Comparison of ENCODE assay signal across 8 cellular contexts in the genomic region with DNA sequence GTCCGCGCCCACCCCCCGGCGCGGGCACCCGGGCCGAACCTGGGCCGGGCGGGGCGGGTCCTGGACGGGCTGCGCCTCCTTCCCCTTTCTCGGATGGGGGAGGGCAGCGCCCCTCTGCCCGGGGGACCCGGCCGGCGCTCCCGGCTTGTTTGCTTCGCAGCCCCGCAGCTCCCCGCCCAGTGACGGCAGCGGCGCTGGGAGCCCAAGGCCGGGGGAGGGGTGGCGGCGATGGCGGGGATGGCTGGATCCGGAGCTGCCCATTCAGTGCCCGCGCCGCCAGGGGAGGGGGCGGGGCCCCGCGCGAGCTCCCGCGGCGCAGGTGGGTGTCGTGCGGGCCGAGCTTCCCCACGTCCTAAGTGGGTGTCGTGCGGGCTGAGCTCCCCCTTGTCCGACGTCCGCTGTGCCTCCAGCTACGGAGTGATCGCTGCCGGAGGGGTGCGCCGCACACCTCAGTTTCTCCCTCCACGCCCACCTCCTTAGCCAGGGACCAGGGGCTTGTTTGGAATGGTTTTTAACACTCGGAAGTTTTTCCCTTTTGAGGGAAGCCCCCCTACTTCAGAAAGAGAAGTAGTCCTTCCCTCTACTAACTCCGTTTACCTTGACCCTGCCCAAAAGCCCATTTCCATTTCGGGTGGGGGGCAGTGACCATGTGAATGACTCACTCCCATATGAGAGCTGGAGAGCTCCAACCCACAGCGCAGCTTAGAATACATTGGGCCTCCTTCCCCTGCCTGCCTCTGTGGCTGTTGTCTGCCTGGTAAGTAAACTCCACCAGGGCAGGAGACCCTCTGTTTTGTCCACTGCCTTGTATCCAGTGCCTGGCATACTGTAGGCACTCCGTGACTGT. TPM values are rescaled to one million over a fixed set of nuclear protein-coding genes. Genes with fewer than 3 reads are reported as not detected.
A peak's percentile ranks its signal among the peaks of the same experiment; 100 is the strongest.
DNase-seq lines count a peak whose midpoint lies in the region; ATAC-seq and TF ChIP-seq lines count a peak whose summit lies in the region.

No MANE protein-coding gene starts in this region.

- no peaks in the 10 kb centered on the region for H3K9me3 ChIP-seq in thyroid gland

- H3K27ac Mint-ChIP-seq in neural crest cell (ENCODE audit: unreplicated experiment) = peak overlapping the region; percentile 86

- DNase-seq in COLO829 (ENCODE audit: low spot score) (peak; percentile 36), H7 (peak; percentile 94), OCI-M1 (lab: John Stamatoyannopoulos, UW) (peak; percentile 55), activated gamma-delta T cell (lab: John Stamatoyannopoulos, UW) (peak; percentile 46), fibroblast of villous mesenchyme (ENCODE audit: low read depth) (peak; percentile 60), neural crest cell (ENCODE audit: low read depth, low spot score) (peak; percentile 37), thyroid gland (peak; percentile 68 to 70)

- TF ChIP-seq CTCF in fibroblast of villous mesenchyme (IDR thresholded peaks at IDR 0.05; ENCODE audit: insufficient read depth, low read depth, low read length) (no peak), neural crest cell (conservative IDR thresholded peaks at IDR 0.05) (no peak), thyroid gland (IDR thresholded peaks at IDR 0.05) (no peak)

- H3K27ac ChIP-seq in thyroid gland = peak overlapping the region; percentile 39 to 84 (median 60)

- no peak for ATAC-seq in GM18909 (IDR thresholded peaks at IDR 0.05; ENCODE audit: poor library complexity, unreplicated experiment)

- H3K36me3 Mint-ChIP-seq in neural crest cell (ENCODE audit: low read depth) = peaks cover 9% of the 10 kb centered on the region

- WGBS in thyroid gland, 2 donors = 6 to 11% methylated on average over 12 to 18 of the region's 60 CpGs

- intact Hi-C loops in thyroid gland (cut with DNase I) = no loop called here

- peaks cover 8 to 10% of the 10 kb centered on the region in 2 donors for H3K4me1 ChIP-seq in thyroid gland

- peak overlapping the region; percentile 92 for H3K4me3 Mint-ChIP-seq in neural crest cell

- H3K27me3 ChIP-seq in H7 (ENCODE audit: control insufficient read depth, insufficient read depth, low read length) = no peaks in the 10 kb centered on the region
- no peaks in the 10 kb centered on the region for H3K27me3 ChIP-seq in thyroid gland

- no peaks in the 10 kb centered on the region for H3K27me3 Mint-ChIP-seq in neural crest cell (ENCODE audit: low read depth)

- no peaks in the 10 kb centered on the region for H3K9me3 Mint-ChIP-seq in neural crest cell

- no peak for TF ChIP-seq POLR2A in thyroid gland (IDR thresholded peaks at IDR 0.05)

- H3K4me3 ChIP-seq in H7 (ENCODE audit: insufficient read depth, low read depth, low read length) (peak overlapping the region; percentile 92), fibroblast of villous mesenchyme (ENCODE audit: low read depth, low read length) (peak overlapping the region; percentile 97), thyroid gland (replicated peaks in 1 of 3) (peak overlapping the region; percentile 69 to 97 (median 77))

- peaks cover 28% of the 10 kb centered on the region for H3K4me1 Mint-ChIP-seq in neural crest cell

- H3K36me3 ChIP-seq in H7 (replicated peaks; ENCODE audit: control insufficient read depth, insufficient read depth, low read length) (peaks cover 22% of the 10 kb centered on the region), thyroid gland (peaks cover 20 to 21% of the 10 kb centered on the region in 2 donors)

RNA-seq across cellular contexts. Expression of gene SGSM2, which starts 0.7 kb away (rescaled TPM):
- 31.4 and 35.8 TPM in 2 replicates for total RNA-seq in H7 (2014; rRNA removed; shearing (Covaris generic))
- total RNA-seq in fibroblast of villous mesenchyme (29.6 and 29.8 TPM in 2 replicates), neural crest cell (92.1 and 102 TPM in 2 replicates), thyroid gland (10 to 100 TPM; 47.8 to 82.7 (median 63.2) TPM)

RNA-seq across cellular contexts. Expression of gene TSR1, which starts 1.8 kb away (rescaled TPM):
- total RNA-seq in H7 (2014; rRNA removed; shearing (Covaris generic)) = 70.1 and 81.8 TPM in 2 replicates
- total RNA-seq in fibroblast of villous mesenchyme (45.8 and 48.0 TPM in 2 replicates), neural crest cell (50.2 and 50.5 TPM in 2 replicates), thyroid gland (10 to 100 TPM; 16.8 to 56.4 (median 29.3) TPM)

RNA-seq across cellular contexts. Expression of gene SRR, which starts 34.3 kb away (rescaled TPM):
- 7.6 and 9.6 TPM in 2 replicates for total RNA-seq in H7 (2014; rRNA removed; shearing (Covaris generic))
- total RNA-seq in fibroblast of villous mesenchyme (20.0 and 35.0 TPM in 2 replicates), neural crest cell (25.6 and 35.7 TPM in 2 replicates), thyroid gland (10 to 100 TPM; 12.3 to 31.7 (median 24.1) TPM)

RNA-seq across cellular contexts. Expression of gene SMG6, which starts 34.4 kb away (rescaled TPM):
- 18.2 and 24.3 TPM in 2 replicates for total RNA-seq in H7 (2014; rRNA removed; shearing (Covaris generic))
- total RNA-seq in fibroblast of villous mesenchyme (50.5 and 60.6 TPM in 2 replicates), neural crest cell (52.6 and 57.2 TPM in 2 replicates), thyroid gland (10 to 100 TPM; 26.0 to 35.9 (median 32.9) TPM)

Comparison
In these comparisons a context has a peak if more than half of its experiments do, and no peak if none do; other contexts are left out.
1. DNase-seq: peak in every context shown above with its lines; median percentile 94 in H7; 69 in thyroid gland; 60 in fibroblast of villous mesenchyme; 55 in OCI-M1; 46 in activated gamma-delta T cell; 37 in neural crest cell; 36 in COLO829.